In genomic region chr7:84536256-84536870, GRCh38 we compare ENCODE assay signal across 19 cellular contexts.
DNase-seq lines count a peak whose midpoint lies in the region; ATAC-seq, FAIRE-seq and TF ChIP-seq lines count a peak whose summit lies in the region.
"Had no signal": no experiment of that assay in that cellular context is flagged by ENCODE, and none has a peak within 500 bp of the region (broad histone marks: within the 10 kb centered on the region; RNA-seq: fewer than 3 reads in every experiment).

No MANE protein-coding gene starts in this region.

- H3K27me3 ChIP-seq in Caco-2 (replicated peaks; ENCODE audit: control insufficient read depth, insufficient read depth, low read length) (no peaks in the 10 kb centered on the region), bronchial epithelial cell (ENCODE audit: control insufficient read depth, insufficient read depth, low read length) (no peaks in the 10 kb centered on the region), mesenchymal stem cell (ENCODE audit: control insufficient read depth in 1 of 2, insufficient read depth in 1 of 2, low read length in 2 of 2) (no peaks in the 10 kb centered on the region)
- H3K27me3 ChIP-seq: MG63, pancreas had no signal

- H3K14ac ChIP-seq in mesenchymal stem cell (ENCODE audit: low read length in 2 of 2), result no peak overlapping the region

- no peaks in the 10 kb centered on the region for H3K36me3 Mint-ChIP-seq in Caco-2 (ENCODE audit: insufficient read depth, unreplicated experiment)
- no peaks in the 10 kb centered on the region for H3K36me3 Mint-ChIP-seq in activated CD4-positive, alpha-beta T cell treated with anti-CD3 and anti-CD28 coated beads, Interleukin-2, amount 10 ng/mL, durations not matched to agents 24 days and 14 days (ENCODE audit: low read depth)
- H3K36me3 Mint-ChIP-seq: activated naive CD8-positive, alpha-beta T cell treated with anti-CD3 and anti-CD28 coated beads, Interleukin-2, amount 10 ng/mL, durations not matched to agents 7 days and 5 days; type B pancreatic cell had no signal

- peaks cover 34% of the 10 kb centered on the region for H3K4me1 Mint-ChIP-seq in Caco-2 (ENCODE audit: low read depth, unreplicated experiment)
- H3K4me1 Mint-ChIP-seq in activated CD4-positive, alpha-beta T cell treated with anti-CD3 and anti-CD28 coated beads, Interleukin-2, amount 10 ng/mL, durations not matched to agents 24 days and 14 days, result no peaks in the 10 kb centered on the region
- H3K4me1 Mint-ChIP-seq: activated CD4-positive, alpha-beta memory T cell treated with anti-CD3 and anti-CD28 coated beads, Interleukin-2, amount 10 ng/mL, durations not matched to agents 7 days and 5 days; activated naive CD8-positive, alpha-beta T cell treated with anti-CD3 and anti-CD28 coated beads, Interleukin-2, amount 10 ng/mL, durations not matched to agents 7 days and 5 days had no signal

- no peaks in the 10 kb centered on the region for H3K9me3 Mint-ChIP-seq in Caco-2 (ENCODE audit: unreplicated experiment)
- no peaks in the 10 kb centered on the region for H3K9me3 Mint-ChIP-seq in activated CD4-positive, alpha-beta T cell treated with anti-CD3 and anti-CD28 coated beads, Interleukin-2, amount 10 ng/mL, durations not matched to agents 24 days and 14 days
- H3K9me3 Mint-ChIP-seq: activated naive CD8-positive, alpha-beta T cell treated with anti-CD3 and anti-CD28 coated beads, Interleukin-2, amount 10 ng/mL, durations not matched to agents 7 days and 5 days had no signal

- H3K4me1 ChIP-seq in Caco-2 (peaks cover 26% of the 10 kb centered on the region), mesenchymal stem cell (ENCODE audit: control insufficient read depth, insufficient read depth, low read depth, low read length) (no peaks in the 10 kb centered on the region)

- H4K91ac ChIP-seq in mesenchymal stem cell (ENCODE audit: low read length), result no peak overlapping the region

- no peak overlapping the region for H2BK5ac ChIP-seq in mesenchymal stem cell (ENCODE audit: low read depth, low read length, poor library complexity, severe bottlenecking)

- H3K18ac ChIP-seq in mesenchymal stem cell (ENCODE audit: low read depth in 1 of 2, low read length in 2 of 2), result no peak overlapping the region

- H3K23ac ChIP-seq in mesenchymal stem cell (ENCODE audit: low read length in 2 of 2), result no peak overlapping the region

- WGBS in mesenchymal stem cell, result no CpG with 5 or more reads among the region's 3 CpGs

- BruUV-seq in Caco-2 (replicated peaks; lab: Mats Ljungman, UMichigan), result no TSS peak

- no peak overlapping the region for H2BK120ac ChIP-seq in mesenchymal stem cell (ENCODE audit: low read depth, low read length)

- no peak overlapping the region for H3K4me3 Mint-ChIP-seq in Caco-2 (ENCODE audit: unreplicated experiment)
- no peak overlapping the region for H3K4me3 Mint-ChIP-seq in activated CD4-positive, alpha-beta T cell treated with anti-CD3 and anti-CD28 coated beads, Interleukin-2, amount 10 ng/mL, durations not matched to agents 24 days and 14 days
- H3K4me3 Mint-ChIP-seq: activated CD4-positive, alpha-beta memory T cell treated with anti-CD3 and anti-CD28 coated beads, Interleukin-2, amount 10 ng/mL, durations not matched to agents 7 days and 5 days; activated naive CD8-positive, alpha-beta T cell treated with anti-CD3 and anti-CD28 coated beads, Interleukin-2, amount 10 ng/mL, durations not matched to agents 7 days and 5 days; activated T-cell treated with anti-CD3 and anti-CD28 coated beads, Interleukin-2, amount 50 U/mL, for 72 hours; type B pancreatic cell had no signal

- no peak for FAIRE-seq in bronchial epithelial cell (lab: Jason Lieb, UNC)
- FAIRE-seq: islet of Langerhans had no signal

- H3K27me3 Mint-ChIP-seq in Caco-2 (ENCODE audit: insufficient read depth, unreplicated experiment), result no peaks in the 10 kb centered on the region
- H3K27me3 Mint-ChIP-seq in activated CD4-positive, alpha-beta T cell treated with anti-CD3 and anti-CD28 coated beads, Interleukin-2, amount 10 ng/mL, durations not matched to agents 24 days and 14 days, result no peaks in the 10 kb centered on the region
- H3K27me3 Mint-ChIP-seq: activated CD4-positive, alpha-beta memory T cell treated with anti-CD3 and anti-CD28 coated beads, Interleukin-2, amount 10 ng/mL, durations not matched to agents 7 days and 5 days; activated naive CD8-positive, alpha-beta T cell treated with anti-CD3 and anti-CD28 coated beads, Interleukin-2, amount 10 ng/mL, durations not matched to agents 7 days and 5 days; type B pancreatic cell had no signal

- in situ Hi-C loops in G401 (cut with HindIII; ENCODE audit: low sequenced_read_pairs), result no loop called here

- H3K4me2 ChIP-seq in mesenchymal stem cell (ENCODE audit: low read length, poor library complexity, severe bottlenecking), result no peak overlapping the region

- POLR2A ChIA-PET in Caco-2 (lab: Charles Lee), result no interaction called here

- intact Hi-C loops in Caco-2 (cut with micrococcal nuclease; ENCODE audit: unreplicated experiment), result no loop called here
- intact Hi-C loops in activated CD4-positive, alpha-beta T cell treated with anti-CD3 and anti-CD28 coated beads, Interleukin-2, amount 10 ng/mL, durations not matched to agents 24 days and 14 days (cut with micrococcal nuclease), result no loop called here

- H3K9me3 ChIP-seq in Caco-2, result no peaks in the 10 kb centered on the region
- H3K9me3 ChIP-seq in mesenchymal stem cell (ENCODE audit: control insufficient read depth, low read length), result no peaks in the 10 kb centered on the region
- H3K9me3 ChIP-seq: MG63, pancreas had no signal

- no peaks in the 10 kb centered on the region for H3K79me1 ChIP-seq in mesenchymal stem cell (replicated peaks; ENCODE audit: low read length, poor library complexity, severe bottlenecking)

- no peak overlapping the region for H3K4ac ChIP-seq in mesenchymal stem cell (ENCODE audit: low read depth in 1 of 2, low read length in 2 of 2)

- no peak overlapping the region for H2AFZ ChIP-seq in mesenchymal stem cell (ENCODE audit: low read depth, low read length)

- H4K8ac ChIP-seq in mesenchymal stem cell (ENCODE audit: low read length), result no peak overlapping the region

- H3K36me3 ChIP-seq in Caco-2 (ENCODE audit: control insufficient read depth, insufficient read depth, low read length) (no peaks in the 10 kb centered on the region), bronchial epithelial cell (ENCODE audit: control insufficient read depth, insufficient read depth, low read length) (no peaks in the 10 kb centered on the region), mesenchymal stem cell (ENCODE audit: control insufficient read depth in 1 of 2, insufficient read depth in 2 of 2, low read depth in 1 of 2, low read length in 2 of 2) (no peaks in the 10 kb centered on the region)
- H3K36me3 ChIP-seq: MG63, pancreas had no signal

- peak overlapping the region; percentile 26 for H3K27ac ChIP-seq in mesenchymal stem cell (ENCODE audit: low read length, poor library complexity, severe bottlenecking)
- H3K27ac ChIP-seq: pancreas had no signal

- no peak overlapping the region for H2AK5ac ChIP-seq in mesenchymal stem cell (ENCODE audit: low read length, severe bottlenecking)

- H3K27ac Mint-ChIP-seq in Caco-2 (ENCODE audit: unreplicated experiment), result peak overlapping the region; percentile 9
- no peak overlapping the region for H3K27ac Mint-ChIP-seq in activated CD4-positive, alpha-beta T cell treated with anti-CD3 and anti-CD28 coated beads, Interleukin-2, amount 10 ng/mL, durations not matched to agents 24 days and 14 days
- H3K27ac Mint-ChIP-seq: activated CD4-positive, alpha-beta memory T cell treated with anti-CD3 and anti-CD28 coated beads, Interleukin-2, amount 10 ng/mL, durations not matched to agents 7 days and 5 days; activated naive CD8-positive, alpha-beta T cell treated with anti-CD3 and anti-CD28 coated beads, Interleukin-2, amount 10 ng/mL, durations not matched to agents 7 days and 5 days; activated T-cell treated with anti-CD3 and anti-CD28 coated beads, Interleukin-2, amount 50 U/mL, for 72 hours; type B pancreatic cell had no signal

- H2BK12ac ChIP-seq in mesenchymal stem cell (ENCODE audit: low read length in 2 of 2), result no peak overlapping the region

- no peak for TF ChIP-seq CTCF in Caco-2 (IDR thresholded peaks at IDR 0.05; ENCODE audit: insufficient read depth in 1 of 2, low read depth in 1 of 2, low read length in 1 of 2, severe bottlenecking in 1 of 2, unreplicated experiment in 1 of 2)
- TF ChIP-seq CTCF in bronchial epithelial cell (IDR thresholded peaks at IDR 0.05; ENCODE audit: insufficient read depth, low read length, severe bottlenecking), result no peak

- H2BK15ac ChIP-seq in mesenchymal stem cell (ENCODE audit: low read depth, poor library complexity, severe bottlenecking), result no peak overlapping the region

- no peak for ATAC-seq in GM18498 (IDR thresholded peaks at IDR 0.05; ENCODE audit: unreplicated experiment)
- ATAC-seq: activated T-cell treated with anti-CD3 and anti-CD28 coated beads, Interleukin-2, amount 50 U/mL, for 72 hours; pancreas had no signal

- DNase-seq in Caco-2 (peak in 1 of 2 experiments; percentile 21), LHCN-M2 (ENCODE audit: low read depth) (peak; percentile 73), bronchial epithelial cell (ENCODE audit: low read depth) (peak; percentile 53), mesenchymal stem cell (peak; percentile 30), G401 (ENCODE audit: low spot score) (no peak), NCI-H2196 (lab: John Stamatoyannopoulos, UW; ENCODE audit: unreplicated experiment) (no peak)
- DNase-seq in activated CD4-positive, alpha-beta T cell treated with anti-CD3 and anti-CD28 coated beads, Interleukin-2, amount 10 ng/mL, durations not matched to agents 24 days and 14 days, result no peak
- DNase-seq: activated CD4-positive, alpha-beta memory T cell treated with anti-CD3 and anti-CD28 coated beads, Interleukin-2, amount 10 ng/mL, durations not matched to agents 7 days and 5 days; activated naive CD8-positive, alpha-beta T cell treated with anti-CD3 and anti-CD28 coated beads, Interleukin-2, amount 10 ng/mL, durations not matched to agents 7 days and 5 days; activated T-cell treated with anti-CD3 and anti-CD28 coated beads, Interleukin-2, amount 50 U/mL, for 72 hours; MG63; NCI-H187; NCI-H524 treated with DMSO at 0.1 percent for 48 hours; pancreas; stimulated activated CD4-positive, alpha-beta T cell treated with anti-CD3 and anti-CD28 coated beads, Interleukin-12 subunit alpha, Interleukin-12 subunit beta, amount 100 ng/mL, for 4 hours; stimulated activated naive CD4-positive, alpha-beta T cell treated with Interleukin-2 at 50 U/mL for 16 hours had no signal

- H3K4me3 ChIP-seq in Caco-2 (ENCODE audit: low read depth, low read length), result no peak overlapping the region
- no peak overlapping the region for H3K4me3 ChIP-seq in bronchial epithelial cell (ENCODE audit: low read depth, low read length)
- no peak overlapping the region for H3K4me3 ChIP-seq in mesenchymal stem cell (ENCODE audit: insufficient read depth in 1 of 2, low read depth in 1 of 2, low read length in 2 of 2)
- H3K4me3 ChIP-seq: MG63, pancreas had no signal

- CTCF ChIA-PET in Caco-2 (lab: Charles Lee), result no interaction called here

- H3K9ac ChIP-seq in mesenchymal stem cell (ENCODE audit: low read length), result no peak overlapping the region

Comparison
In these comparisons a context has a peak if more than half of its experiments do, and no peak if none do; other contexts are left out.
1. DNase-seq: peak in LHCN-M2 (single experiment), bronchial epithelial cell (single experiment) and mesenchymal stem cell (single experiment); none in G401 (single experiment), NCI-H2196 (single experiment) and activated CD4-positive, alpha-beta T cell treated with anti-CD3 and anti-CD28 coated beads, Interleukin-2, amount 10 ng/mL, durations not matched to agents 24 days and 14 days (single experiment).